In genomic region chr11:119416606-119417580, GRCh38 we compare ENCODE assay signal across 11 cellular contexts. TPM values are rescaled to one million over a fixed set of nuclear protein-coding genes. Genes with fewer than 3 reads are reported as not detected.
DNase-seq lines count a peak whose midpoint lies in the region; ATAC-seq and TF ChIP-seq lines count a peak whose summit lies in the region.
"Had no signal": no experiment of that assay in that cellular context is flagged by ENCODE, and none has a peak within 500 bp of the region (broad histone marks: within the 10 kb centered on the region; RNA-seq: fewer than 3 reads in every experiment).

No MANE protein-coding gene starts in this region.

- H3K27ac ChIP-seq in HUES64 (ENCODE audit: low read depth, low read length): no peak overlapping the region
- H3K27ac ChIP-seq in mammary epithelial cell (ENCODE audit: insufficient read depth, low read depth, low read length): peak overlapping the region; percentile 48
- H3K27ac ChIP-seq in lung (ENCODE audit: low read depth in 1 of 2, low read length in 1 of 2): no peak overlapping the region
- peak overlapping the region; percentile 43 for H3K27ac ChIP-seq in vagina
- H3K27ac ChIP-seq in lower lobe of right lung: no peak overlapping the region

- no peaks in the 10 kb centered on the region for H3K9me3 ChIP-seq in HUES64 (ENCODE audit: insufficient read depth, low read depth, low read length)
- no peaks in the 10 kb centered on the region for H3K9me3 ChIP-seq in mammary epithelial cell (replicated peaks; ENCODE audit: insufficient read depth, low read length)
- no peaks in the 10 kb centered on the region for H3K9me3 ChIP-seq in lung (ENCODE audit: control insufficient read depth in 2 of 2, insufficient read depth in 1 of 2, low read length in 1 of 2)
- no peaks in the 10 kb centered on the region for H3K9me3 ChIP-seq in vagina
- no peaks in the 10 kb centered on the region for H3K9me3 ChIP-seq in lower lobe of right lung
- H3K9me3 ChIP-seq: HAP-1 had no signal

- in situ Hi-C loops in mammary epithelial cell (cut with MboI; ENCODE audit: low sequenced_read_pairs in 2 of 2): no loop called here

- ATAC-seq in lung (ENCODE audit: insufficient read depth, low FRiP score) (peak; percentile 15), GM18867 (IDR thresholded peaks at IDR 0.05; ENCODE audit: unreplicated experiment) (no peak), lower lobe of right lung (no peak)
- ATAC-seq: Right ventricle myocardium inferior had no signal

- H3K4me3 ChIP-seq in HUES64 (ENCODE audit: low read length) (no peak overlapping the region), mammary epithelial cell (replicated peaks in 1 of 3; ENCODE audit: insufficient read depth in 1 of 3, low read depth in 2 of 3, low read length in 3 of 3) (peak overlapping the region in 1 of 3 experiments; percentile 4), lung (no peak overlapping the region), vagina (no peak overlapping the region), lower lobe of right lung (no peak overlapping the region)
- H3K4me3 ChIP-seq: HAP-1 had no signal

- peaks cover 15% of the 10 kb centered on the region for H3K4me1 ChIP-seq in HUES64 (ENCODE audit: insufficient read depth, low read length)
- peaks cover 30% of the 10 kb centered on the region for H3K4me1 ChIP-seq in mammary epithelial cell (ENCODE audit: insufficient read depth, low read length)
- H3K4me1 ChIP-seq in lung (ENCODE audit: control insufficient read depth in 2 of 2, insufficient read depth in 2 of 2, low read length in 2 of 2): no peaks in the 10 kb centered on the region
- H3K4me1 ChIP-seq in vagina: peaks cover 34% of the 10 kb centered on the region
- peaks cover 10% of the 10 kb centered on the region for H3K4me1 ChIP-seq in lower lobe of right lung
- H3K4me1 ChIP-seq: HAP-1 had no signal

- H4K20me1 ChIP-seq in mammary epithelial cell (ENCODE audit: insufficient read depth, low read length): no peaks in the 10 kb centered on the region

- peak overlapping the region; percentile 69 for H3K4me2 ChIP-seq in mammary epithelial cell (ENCODE audit: insufficient read depth, low read depth, low read length)

- H3K36me3 ChIP-seq in HUES64 (ENCODE audit: insufficient read depth, low read length): peaks cover 28% of the 10 kb centered on the region
- no peaks in the 10 kb centered on the region for H3K36me3 ChIP-seq in mammary epithelial cell (ENCODE audit: insufficient read depth, low read length)
- no peaks in the 10 kb centered on the region for H3K36me3 ChIP-seq in lung (ENCODE audit: control insufficient read depth in 2 of 2, insufficient read depth in 2 of 2, low read length in 2 of 2)
- H3K36me3 ChIP-seq in vagina: no peaks in the 10 kb centered on the region
- no peaks in the 10 kb centered on the region for H3K36me3 ChIP-seq in lower lobe of right lung
- H3K36me3 ChIP-seq: HAP-1 had no signal

- H3K27me3 ChIP-seq in HUES64 (ENCODE audit: insufficient read depth, low read length): no peaks in the 10 kb centered on the region
- no peaks in the 10 kb centered on the region for H3K27me3 ChIP-seq in mammary epithelial cell (ENCODE audit: insufficient read depth, low read length)
- H3K27me3 ChIP-seq in lung (ENCODE audit: control insufficient read depth, insufficient read depth): no peaks in the 10 kb centered on the region
- no peaks in the 10 kb centered on the region for H3K27me3 ChIP-seq in vagina
- peaks cover 22% of the 10 kb centered on the region for H3K27me3 ChIP-seq in lower lobe of right lung (ENCODE audit: low read depth)

- DNase-seq in mammary epithelial cell (peak; percentile 44), lung (ENCODE audit: low spot score) (no peak), vagina (ENCODE audit: extremely low spot score in 2 of 2) (no peak), LoVo (ENCODE audit: low spot score) (no peak), lower lobe of right lung (no peak)
- DNase-seq: activated naive CD4-positive, alpha-beta T cell treated with Interleukin-2 at 50 U/mL for 16 hours; NCI-H2029 treated with DMSO at 0.1 percent for 48 hours had no signal

- dilution Hi-C loops in mammary epithelial cell (cut with HindIII; ENCODE audit: low sequenced_read_pairs): no loop called here

- H2AFZ ChIP-seq in mammary epithelial cell (ENCODE audit: low read depth, low read length): peak overlapping the region; percentile 51

- no peak for TF ChIP-seq CTCF in mammary epithelial cell (conservative IDR thresholded peaks at IDR 0.05 in 1 of 2, IDR thresholded peaks at IDR 0.05 in 1 of 2; ENCODE audit: extremely low read depth in 1 of 2, insufficient read depth in 1 of 2, low read depth in 1 of 2, low read length in 2 of 2)
- TF ChIP-seq CTCF in lung (IDR thresholded peaks at IDR 0.05; ENCODE audit: control extremely low read depth, extremely low read depth): no peak
- TF ChIP-seq CTCF in vagina (IDR thresholded peaks at IDR 0.05): no peak
- TF ChIP-seq CTCF in lower lobe of right lung (IDR thresholded peaks at IDR 0.05): no peak

- intact Hi-C loops in mammary epithelial cell (cut with micrococcal nuclease): loop anchor here (2.0 to 5.0 kb wide), 2 partner anchors 36 to 55 kb away; partner anchors contain the start of gene USP2
- intact Hi-C loops in vagina (cut with DNase I): no loop called here
- intact Hi-C loops in lower lobe of right lung (cut with DNase I): no loop called here

- no TSS peak for BruUV-seq in mammary epithelial cell (replicated peaks; lab: Mats Ljungman, UMichigan)

- no peak for TF ChIP-seq POLR2A in vagina (IDR thresholded peaks at IDR 0.05)

- CTCF ChIA-PET in mammary epithelial cell (lab: Charles Lee; ENCODE audit: low non-redundant PET): interaction anchor here (0.6 kb wide), 1 partner anchor 315 kb away, joined by 7 read pairs; the partner anchor contains the start of gene DPAGT1

- 77% methylated on average over 16 of the region's 16 CpGs for WGBS in HUES64
- 61% methylated on average over 11 of the region's 16 CpGs for WGBS in mammary epithelial cell (ENCODE audit: low coverage, missing lambda C conversion rate)
- WGBS in lung, 2 donors: 90 to 91% methylated on average over 16 of the region's 16 CpGs

- H3K9ac ChIP-seq in HUES64 (ENCODE audit: low read depth, low read length) (peak overlapping the region; percentile 3; the same call in 1 of the 2 replicates), mammary epithelial cell (ENCODE audit: insufficient read depth, low read length) (no peak overlapping the region)

- H3K79me2 ChIP-seq in mammary epithelial cell (ENCODE audit: insufficient read depth, low read length): no peaks in the 10 kb centered on the region

RNA-seq across cellular contexts. Expression of gene THY1, which starts 6.1 kb away (rescaled TPM):
- 283 TPM for polyA plus RNA-seq in HUES64 (2013, experiment 1 of 2)
- polyA plus RNA-seq in HUES64 (2013, experiment 2 of 2): 308 TPM
- total RNA-seq in mammary epithelial cell: 10 to 100 TPM in 1 of 2 donors, 1 to 10 TPM in 1; 5.7 to 71.3 TPM
- polyA plus RNA-seq in mammary epithelial cell: 146 TPM
- polyA minus RNA-seq in mammary epithelial cell: 248 TPM
- 10 to 100 TPM in 1 of 2 donors, 1 to 10 TPM in 1; 9.8 to 16.8 TPM for total RNA-seq in lung
- 10 to 100 TPM in 1 of 2 donors, 1 to 10 TPM in 1; 5.1 to 44.2 TPM for polyA plus RNA-seq in lung
- 48.9 TPM for total RNA-seq in vagina
- 7.5 TPM for total RNA-seq in lower lobe of right lung

RNA-seq across cellular contexts. Expression of gene USP2, which starts 35.4 kb away (rescaled TPM):
- polyA plus RNA-seq in HUES64 (2013, experiment 1 of 2): 3.9 TPM
- 3.6 TPM for polyA plus RNA-seq in HUES64 (2013, experiment 2 of 2)
- total RNA-seq in mammary epithelial cell (1 to 10 TPM; 2.7 to 3.0 TPM), lung (1 to 10 TPM; 4.9 to 6.5 TPM), vagina (2.5 TPM), lower lobe of right lung (5.1 TPM)
- polyA plus RNA-seq in mammary epithelial cell (1.3 TPM), lung (1 to 10 TPM; 1.7 to 2.1 TPM)
- 0.88 TPM for polyA minus RNA-seq in mammary epithelial cell

Comparison
In these comparisons a context has a peak if more than half of its experiments do, and no peak if none do; other contexts are left out.
1. H3K27ac ChIP-seq: peak in mammary epithelial cell (single experiment) and vagina (single experiment); none in HUES64 (single experiment), lung (0 of 2) and lower lobe of right lung (single experiment).